ENCODE assay signal across 5 cellular contexts in genomic region chr3:47092090-47092489, GRCh38.
"Had no signal": no experiment of that assay in that cellular context is flagged by ENCODE, and none has a peak within 500 bp of the region (broad histone marks: within the 10 kb centered on the region; RNA-seq: fewer than 3 reads in every experiment).

No MANE protein-coding gene starts in this region.

- FAIRE-seq: HTR-8/SVneo had no signal

- H3K27ac ChIP-seq: HL-60, KMS-11 had no signal

- DNase-seq: KBM-7, KG1 had no signal

- H3K9ac ChIP-seq: KMS-11 had no signal

- H3K4me2 ChIP-seq: KMS-11 had no signal
